Comparison of ENCODE assay signal across 8 cellular contexts in genomic region chr10:95758351-95759025, GRCh38. TPM values are rescaled to one million over a fixed set of nuclear protein-coding genes. Genes with fewer than 3 reads are reported as not detected.
DNase-seq lines count a peak whose midpoint lies in the region; ATAC-seq, FAIRE-seq and TF ChIP-seq lines count a peak whose summit lies in the region.

No MANE protein-coding gene starts in this region.

- ATAC-seq in GM19397 (IDR thresholded peaks at IDR 0.05; ENCODE audit: unreplicated experiment) (peak; percentile 44), HG03442 (IDR thresholded peaks at IDR 0.05; ENCODE audit: unreplicated experiment) (peak; percentile 48)

- H3K9me3 ChIP-seq in endodermal cell (ENCODE audit: control insufficient read depth, low read length), result no peaks in the 10 kb centered on the region

- H3K27me3 Mint-ChIP-seq in endodermal cell (ENCODE audit: insufficient read depth), result peaks cover 19% of the 10 kb centered on the region

- H3K4me3 Mint-ChIP-seq in endodermal cell, result no peak overlapping the region

- no peaks in the 10 kb centered on the region for H3K36me3 ChIP-seq in endodermal cell (ENCODE audit: control insufficient read depth, insufficient read depth, low read length)

- peaks cover 2% of the 10 kb centered on the region for H3K4me1 ChIP-seq in endodermal cell (ENCODE audit: control insufficient read depth, insufficient read depth, low read length)

- WGBS in endodermal cell (ENCODE audit: insufficient coverage in 1 of 2, insufficient read length in 1 of 2), 2 experiments, result 88 to 89% methylated on average over 2 of the region's 2 CpGs

- no peak overlapping the region for H3K27ac Mint-ChIP-seq in endodermal cell

- TF ChIP-seq CTCF in endodermal cell (conservative IDR thresholded peaks at IDR 0.05), result no peak

- DNase-seq in DMS53 treated with DMSO at 0.1 percent for 48 hours (lab: John Stamatoyannopoulos, UW; ENCODE audit: unreplicated experiment) (peak; percentile 27), dermis microvascular lymphatic vessel endothelial cell (ENCODE audit: low read depth in 2 of 2) (peak; percentile 60 to 66), H54 (ENCODE audit: insufficient read length, low spot score) (no peak), endodermal cell (no peak), NCI-H1092 (lab: John Stamatoyannopoulos, UW) (no peak), midbrain (lab: John Stamatoyannopoulos, UW) (no peak)

- no peaks in the 10 kb centered on the region for H3K9me3 Mint-ChIP-seq in endodermal cell

- H3K36me3 Mint-ChIP-seq in endodermal cell (ENCODE audit: low read depth), result no peaks in the 10 kb centered on the region

- no peak for TF ChIP-seq POLR2A in H54 (IDR thresholded peaks at IDR 0.05; ENCODE audit: low read depth, low read length)

- H3K4me1 Mint-ChIP-seq in endodermal cell, result peaks cover 12% of the 10 kb centered on the region

- H3K9ac ChIP-seq in endodermal cell (ENCODE audit: extremely low read depth, low read length, poor library complexity, severe bottlenecking), result no peak overlapping the region

- FAIRE-seq in H54 (lab: Jason Lieb, UNC), result no peak

- peaks cover 17% of the 10 kb centered on the region for H3K27me3 ChIP-seq in endodermal cell (ENCODE audit: control insufficient read depth, insufficient read depth, low read length, poor library complexity, severe bottlenecking)

- no peak overlapping the region for H3K4me3 ChIP-seq in endodermal cell (ENCODE audit: low read length)

- H3K27ac ChIP-seq in endodermal cell (ENCODE audit: low read depth, low read length), result no peak overlapping the region

RNA-seq across cellular contexts. Expression of gene ENTPD1, which starts 2.5 kb away (rescaled TPM):
- total RNA-seq in dermis microvascular lymphatic vessel endothelial cell (5.3 and 6.2 TPM in 2 replicates), endodermal cell (1 to 10 TPM; 3.9 TPM)
- 0.89 TPM for polyA plus RNA-seq in endodermal cell (2013, experiment 1 of 2)
- polyA plus RNA-seq in endodermal cell (2013, experiment 2 of 2), result 1.0 TPM

Comparison
In these comparisons a context has a peak if more than half of its experiments do, and no peak if none do; other contexts are left out.
1. DNase-seq: peak in DMS53 treated with DMSO at 0.1 percent for 48 hours (single experiment) and dermis microvascular lymphatic vessel endothelial cell (2 of 2); none in H54 (single experiment), endodermal cell (single experiment), NCI-H1092 (single experiment) and midbrain (single experiment).